In genomic region chr12:32285484-32285883, GRCh38 we compare ENCODE assay signal across 17 cellular contexts.
DNase-seq lines count a peak whose midpoint lies in the region; TF ChIP-seq lines count a peak whose summit lies in the region.
"Had no signal": no experiment of that assay in that cellular context is flagged by ENCODE, and none has a peak within 500 bp of the region (broad histone marks: within the 10 kb centered on the region; RNA-seq: fewer than 3 reads in every experiment).

No MANE protein-coding gene starts in this region.

- H2BK12ac ChIP-seq in mesenchymal stem cell (ENCODE audit: low read length in 2 of 2), result no peak overlapping the region

- no peak overlapping the region for H3K18ac ChIP-seq in mesenchymal stem cell (ENCODE audit: low read depth in 1 of 2, low read length in 2 of 2)

- H3K79me1 ChIP-seq in mesenchymal stem cell (replicated peaks; ENCODE audit: low read length, poor library complexity, severe bottlenecking), result peaks cover 32% of the 10 kb centered on the region

- peaks cover 3% of the 10 kb centered on the region for H3K9me3 Mint-ChIP-seq in neural progenitor cell

- H3K27ac ChIP-seq in OCI-LY1 (ENCODE audit: low read depth, low read length, poor library complexity, severe bottlenecking) (peak overlapping the region; percentile 23), iPS-18a (ENCODE audit: low read length) (no peak overlapping the region), neural progenitor cell (peak overlapping the region; percentile 94), mesenchymal stem cell (ENCODE audit: low read length, poor library complexity, severe bottlenecking) (no peak overlapping the region)
- H3K27ac ChIP-seq: A549 had no signal

- H3K27me3 ChIP-seq in H7 (ENCODE audit: control insufficient read depth, insufficient read depth, low read length) (no peaks in the 10 kb centered on the region), OCI-LY1 (ENCODE audit: insufficient read depth, low read length) (no peaks in the 10 kb centered on the region), iPS-18a (ENCODE audit: control insufficient read depth, insufficient read depth, low read length) (no peaks in the 10 kb centered on the region), neural progenitor cell (no peaks in the 10 kb centered on the region), mesenchymal stem cell (ENCODE audit: control insufficient read depth in 1 of 2, insufficient read depth in 1 of 2, low read length in 2 of 2) (no peaks in the 10 kb centered on the region)

- H3K4me1 ChIP-seq in OCI-LY1 (ENCODE audit: insufficient read depth, low read length, severe bottlenecking) (peaks cover 20% of the 10 kb centered on the region), iPS-18a (ENCODE audit: control insufficient read depth, low read depth, low read length) (peaks cover 35% of the 10 kb centered on the region), neural progenitor cell (peaks cover 45% of the 10 kb centered on the region), mesenchymal stem cell (ENCODE audit: control insufficient read depth, insufficient read depth, low read depth, low read length) (no peaks in the 10 kb centered on the region)

- H3K4me2 ChIP-seq in OCI-LY1 (ENCODE audit: low read length) (no peak overlapping the region), neural progenitor cell (peak overlapping the region; percentile 71), mesenchymal stem cell (ENCODE audit: low read length, poor library complexity, severe bottlenecking) (no peak overlapping the region)
- H3K4me2 ChIP-seq: A549 had no signal

- H2BK120ac ChIP-seq in mesenchymal stem cell (ENCODE audit: low read depth, low read length), result no peak overlapping the region

- peaks cover 7% of the 10 kb centered on the region for H3K4me1 Mint-ChIP-seq in neural progenitor cell

- no peak overlapping the region for H2BK15ac ChIP-seq in mesenchymal stem cell (ENCODE audit: low read depth, poor library complexity, severe bottlenecking)

- H3K27ac Mint-ChIP-seq in neural progenitor cell, result peak overlapping the region; percentile 25

- H3K79me2 ChIP-seq in OCI-LY1 (ENCODE audit: insufficient read depth, low read length) (0 out of 2 replicates have a peak, but pooled peaks cover 3% of the 10 kb centered on the region), neural progenitor cell (ENCODE audit: low read depth) (peaks cover 40% of the 10 kb centered on the region)

- H3K9ac ChIP-seq in OCI-LY1 (ENCODE audit: low read length) (no peak overlapping the region), iPS-18a (ENCODE audit: low read length) (peak overlapping the region; percentile 29), neural progenitor cell (peak overlapping the region; percentile 7), mesenchymal stem cell (ENCODE audit: low read length) (no peak overlapping the region)

- no CpG with 5 or more reads among the region's 2 CpGs for WGBS in mesenchymal stem cell

- H3K4ac ChIP-seq in mesenchymal stem cell (ENCODE audit: low read depth in 1 of 2, low read length in 2 of 2), result no peak overlapping the region

- no peak for TF ChIP-seq CTCF in OCI-LY1 (IDR thresholded peaks at IDR 0.05; ENCODE audit: low read length)
- no peak for TF ChIP-seq CTCF in neural progenitor cell (IDR thresholded peaks at IDR 0.05)
- no peak for TF ChIP-seq CTCF in foreskin fibroblast (IDR thresholded peaks at IDR 0.05; ENCODE audit: low read depth, low read length)

- H3K36me3 ChIP-seq in H7 (replicated peaks; ENCODE audit: control insufficient read depth, insufficient read depth, low read length) (no peaks in the 10 kb centered on the region; the same call in 1 of the 2 replicates), OCI-LY1 (ENCODE audit: insufficient read depth, low read length) (no peaks in the 10 kb centered on the region; the same call in 1 of the 2 replicates), iPS-18a (ENCODE audit: control insufficient read depth, low read depth, low read length) (no peaks in the 10 kb centered on the region), neural progenitor cell (no peaks in the 10 kb centered on the region), mesenchymal stem cell (ENCODE audit: control insufficient read depth in 1 of 2, insufficient read depth in 2 of 2, low read depth in 1 of 2, low read length in 2 of 2) (peaks cover 0 to 3% of the 10 kb centered on the region in 2 experiments)

- H4K8ac ChIP-seq in mesenchymal stem cell (ENCODE audit: low read length), result no peak overlapping the region

- H3K9me3 ChIP-seq in OCI-LY1 (ENCODE audit: low read length), result no peaks in the 10 kb centered on the region
- H3K9me3 ChIP-seq in iPS-18a (ENCODE audit: control insufficient read depth, low read depth, low read length), result no peaks in the 10 kb centered on the region
- no peaks in the 10 kb centered on the region for H3K9me3 ChIP-seq in neural progenitor cell (ENCODE audit: low read depth)
- H3K9me3 ChIP-seq in mesenchymal stem cell (ENCODE audit: control insufficient read depth, low read length), result no peaks in the 10 kb centered on the region
- H3K9me3 ChIP-seq: A549 had no signal

- H3K36me3 Mint-ChIP-seq in neural progenitor cell, result peaks cover 4% of the 10 kb centered on the region

- H4K20me1 ChIP-seq in OCI-LY1 (ENCODE audit: insufficient read depth, low read length), result no peaks in the 10 kb centered on the region
- H4K20me1 ChIP-seq in neural progenitor cell (ENCODE audit: low read depth), result no peaks in the 10 kb centered on the region

- H2BK5ac ChIP-seq in mesenchymal stem cell (ENCODE audit: low read depth, low read length, poor library complexity, severe bottlenecking), result no peak overlapping the region

- H3K4me3 Mint-ChIP-seq in neural progenitor cell, result no peak overlapping the region

- H3F3A ChIP-seq in OCI-LY1 (ENCODE audit: insufficient read depth, low read length) (no peaks in the 10 kb centered on the region), neural progenitor cell (ENCODE audit: low read depth) (peaks cover 38% of the 10 kb centered on the region)

- no peak overlapping the region for H3K14ac ChIP-seq in mesenchymal stem cell (ENCODE audit: low read length in 2 of 2)

- H3K4me3 ChIP-seq in H7 (ENCODE audit: insufficient read depth, low read depth, low read length) (no peak overlapping the region), OCI-LY1 (ENCODE audit: low read depth, low read length, poor library complexity, severe bottlenecking) (no peak overlapping the region), iPS-18a (ENCODE audit: low read length) (peak overlapping the region; percentile 18), neural progenitor cell (peak overlapping the region; percentile 18), foreskin fibroblast (ENCODE audit: low read depth in 1 of 2, low read length in 2 of 2) (no peak overlapping the region), mesenchymal stem cell (ENCODE audit: insufficient read depth in 1 of 2, low read depth in 1 of 2, low read length in 2 of 2) (no peak overlapping the region)
- H3K4me3 ChIP-seq: A549 had no signal

- H3K9me2 ChIP-seq in OCI-LY1 (ENCODE audit: low read depth, low read length), result no peaks in the 10 kb centered on the region

- DNase-seq in H7 (peak; percentile 74), neural progenitor cell (ENCODE audit: low spot score) (peak; percentile 58), RKO (ENCODE audit: low spot score) (no peak), NCI-H187 (lab: John Stamatoyannopoulos, UW) (no peak), foreskin fibroblast (no peak), mesenchymal stem cell (no peak)
- DNase-seq: C1 segment of cervical spinal cord, HCEC 1CT, KG1, NCI-H1048, NCI-H1436 treated with DMSO at 0.1 percent for 48 hours, NCI-H2081, NCI-H774, SHP77 had no signal

- H4K91ac ChIP-seq in mesenchymal stem cell (ENCODE audit: low read length), result no peak overlapping the region

- H3K27me3 Mint-ChIP-seq in neural progenitor cell (ENCODE audit: insufficient read depth, low read depth), result peaks cover 3% of the 10 kb centered on the region

- H2AFZ ChIP-seq in OCI-LY1 (ENCODE audit: low read length) (no peak overlapping the region), neural progenitor cell (replicated peaks) (no peak overlapping the region), mesenchymal stem cell (ENCODE audit: low read depth, low read length) (no peak overlapping the region)

- H3K23ac ChIP-seq in mesenchymal stem cell (ENCODE audit: low read length in 2 of 2), result no peak overlapping the region

- no peak overlapping the region for H2AK5ac ChIP-seq in mesenchymal stem cell (ENCODE audit: low read length, severe bottlenecking)

Comparison
In these comparisons a context has a peak if more than half of its experiments do, and no peak if none do; other contexts are left out.
1. DNase-seq: peak in H7 (single experiment) and neural progenitor cell (single experiment); none in RKO (single experiment), NCI-H187 (0 of 2), foreskin fibroblast (0 of 2) and mesenchymal stem cell (single experiment).
2. H3K4me3 ChIP-seq: peak in iPS-18a (single experiment) and neural progenitor cell (single experiment); none in H7 (single experiment), OCI-LY1 (single experiment), foreskin fibroblast (0 of 2) and mesenchymal stem cell (0 of 2).
3. H3K27ac ChIP-seq: peak in OCI-LY1 (single experiment) and neural progenitor cell (single experiment); none in iPS-18a (single experiment) and mesenchymal stem cell (single experiment).
4. H3K9ac ChIP-seq: peak in iPS-18a (single experiment) and neural progenitor cell (single experiment); none in OCI-LY1 (single experiment) and mesenchymal stem cell (single experiment).